Comparison of ENCODE assay signal across 17 cellular contexts in the genomic region with DNA sequence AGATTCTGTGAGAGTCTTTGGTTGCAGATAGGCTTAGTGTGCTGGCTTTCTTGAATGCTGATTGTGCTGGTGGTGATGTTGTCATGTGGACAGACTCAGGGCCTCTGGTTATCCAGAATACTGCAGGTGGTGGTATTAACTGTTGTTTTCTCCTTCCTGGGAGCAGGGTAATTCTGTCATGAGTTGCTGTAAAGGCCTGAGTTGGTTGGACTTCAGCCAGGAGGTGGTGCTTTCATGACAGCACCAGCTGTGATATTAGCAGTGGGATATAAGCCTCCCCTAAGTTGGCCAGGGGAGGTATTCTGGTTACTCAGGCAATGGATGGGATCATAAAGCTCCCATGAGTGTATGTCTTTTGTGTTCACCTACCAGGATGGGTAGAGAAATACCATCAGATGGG. TPM values are rescaled to one million over a fixed set of nuclear protein-coding genes. Genes with fewer than 3 reads are reported as not detected.
"Had no signal": no experiment of that assay in that cellular context is flagged by ENCODE, and none has a peak within 500 bp of the region (broad histone marks: within the 10 kb centered on the region; RNA-seq: fewer than 3 reads in every experiment).

No MANE protein-coding gene starts in this region.

- H3K4me3 ChIP-seq: pancreas, right lobe of liver, smooth muscle cell, stomach had no signal

- DNase-seq: activated CD4-positive, alpha-beta T cell treated with anti-CD3 and anti-CD28 coated beads, Interleukin-2, amount 10 ng/mL, durations not matched to agents 24 days and 14 days; activated CD8-positive, alpha-beta memory T cell treated with anti-CD3 and anti-CD28 coated beads, Interleukin-2, amount 50 U/mL, for 4 hours; activated CD8-positive, alpha-beta T cell treated with anti-CD3 and anti-CD28 coated beads for 36 hours; activated naive CD4-positive, alpha-beta T cell treated with anti-CD3 and anti-CD28 coated beads for 36 hours; activated T-cell treated with anti-CD3 and anti-CD28 coated beads, Interleukin-2, amount 50 U/mL, for 4 hours; aorta; cortex of kidney; left cardiac atrium; right lobe of liver; stimulated activated CD4-positive, alpha-beta T cell treated with anti-CD3 and anti-CD28 coated beads, Interleukin-4, amount 100 ng/mL, for 24 hours; stomach had no signal

- H3K9me3 Mint-ChIP-seq: activated CD4-positive, alpha-beta T cell treated with anti-CD3 and anti-CD28 coated beads, Interleukin-2, amount 10 ng/mL, durations not matched to agents 24 days and 14 days; type B pancreatic cell had no signal

- ATAC-seq: activated CD8-positive, alpha-beta T cell treated with anti-CD3 and anti-CD28 coated beads for 36 hours; activated T-cell treated with anti-CD3 and anti-CD28 coated beads, Interleukin-2, amount 50 U/mL, for 4 hours; esophagus mucosa; left cardiac atrium; natural killer cell treated with Interleukin-12 subunit alpha and Interleukin-12 subunit beta and Interleukin-15 and Interleukin-18, amount 100 ng/mL, for 72 hours; pancreas; right lobe of liver; stimulated activated effector memory CD8-positive, alpha-beta T cell treated with anti-CD3 and anti-CD28 coated beads, Interleukin-12 subunit alpha, Interleukin-12 subunit beta, amount 100 ng/mL, for 72 hours had no signal

- H3K27me3 Mint-ChIP-seq: activated CD4-positive, alpha-beta T cell treated with anti-CD3 and anti-CD28 coated beads, Interleukin-2, amount 10 ng/mL, durations not matched to agents 24 days and 14 days; activated CD8-positive, alpha-beta T cell treated with anti-CD3 and anti-CD28 coated beads for 36 hours; natural killer cell treated with Interleukin-12 subunit alpha and Interleukin-12 subunit beta and Interleukin-15 and Interleukin-18, amount 100 ng/mL, for 72 hours had no signal

- H3K36me3 Mint-ChIP-seq: natural killer cell treated with Interleukin-12 subunit alpha and Interleukin-12 subunit beta and Interleukin-15 and Interleukin-18, amount 100 ng/mL, for 72 hours; stimulated activated effector memory CD8-positive, alpha-beta T cell treated with anti-CD3 and anti-CD28 coated beads, Interleukin-12 subunit alpha, Interleukin-12 subunit beta, amount 100 ng/mL, for 72 hours; type B pancreatic cell had no signal

- H3K27ac Mint-ChIP-seq: activated CD4-positive, alpha-beta T cell treated with anti-CD3 and anti-CD28 coated beads, Interleukin-2, amount 10 ng/mL, durations not matched to agents 24 days and 14 days; activated CD8-positive, alpha-beta T cell treated with anti-CD3 and anti-CD28 coated beads for 36 hours; activated naive CD4-positive, alpha-beta T cell treated with anti-CD3 and anti-CD28 coated beads for 36 hours; natural killer cell treated with Interleukin-12 subunit alpha and Interleukin-12 subunit beta and Interleukin-15 and Interleukin-18, amount 100 ng/mL, for 72 hours; stimulated activated effector memory CD8-positive, alpha-beta T cell treated with anti-CD3 and anti-CD28 coated beads, Interleukin-12 subunit alpha, Interleukin-12 subunit beta, amount 100 ng/mL, for 72 hours; type B pancreatic cell had no signal

- H3K4me1 Mint-ChIP-seq: activated CD4-positive, alpha-beta T cell treated with anti-CD3 and anti-CD28 coated beads, Interleukin-2, amount 10 ng/mL, durations not matched to agents 24 days and 14 days; stimulated activated effector memory CD8-positive, alpha-beta T cell treated with anti-CD3 and anti-CD28 coated beads, Interleukin-12 subunit alpha, Interleukin-12 subunit beta, amount 100 ng/mL, for 72 hours had no signal

- H3K4me3 Mint-ChIP-seq: activated CD4-positive, alpha-beta T cell treated with anti-CD3 and anti-CD28 coated beads, Interleukin-2, amount 10 ng/mL, durations not matched to agents 24 days and 14 days; activated CD8-positive, alpha-beta T cell treated with anti-CD3 and anti-CD28 coated beads for 36 hours; activated naive CD4-positive, alpha-beta T cell treated with anti-CD3 and anti-CD28 coated beads for 36 hours; activated T-cell treated with anti-CD3 and anti-CD28 coated beads, Interleukin-2, amount 50 U/mL, for 4 hours; natural killer cell treated with Interleukin-12 subunit alpha and Interleukin-12 subunit beta and Interleukin-15 and Interleukin-18, amount 100 ng/mL, for 72 hours; stimulated activated effector memory CD8-positive, alpha-beta T cell treated with anti-CD3 and anti-CD28 coated beads, Interleukin-12 subunit alpha, Interleukin-12 subunit beta, amount 100 ng/mL, for 72 hours; type B pancreatic cell had no signal

RNA-seq across cellular contexts. Expression of a gene that starts 16.4 kb away (rescaled TPM):
- total RNA-seq: activated CD4-positive, alpha-beta T cell treated with anti-CD3 and anti-CD28 coated beads, Interleukin-2, amount 10 ng/mL, durations not matched to agents 24 days and 14 days; activated CD8-positive, alpha-beta T cell treated with anti-CD3 and anti-CD28 coated beads for 36 hours; activated naive CD4-positive, alpha-beta T cell treated with anti-CD3 and anti-CD28 coated beads for 36 hours; activated T-cell treated with anti-CD3 and anti-CD28 coated beads, Interleukin-2, amount 50 U/mL, for 4 hours; natural killer cell treated with Interleukin-12 subunit alpha and Interleukin-12 subunit beta and Interleukin-15 and Interleukin-18, amount 100 ng/mL, for 72 hours had no signal
